ENCODE assay signal across 1 cellular context in genomic region chr2:229779650-229780049, GRCh38.
TF ChIP-seq lines count a peak whose summit lies in the region.

No MANE protein-coding gene starts in this region.

TF ChIP-seq in IMR-90, 13 proteins besides CTCF, POLR2A, EP300 and RAD21 (continued from another document):
- TF ChIP-seq RFX5 (IDR thresholded peaks at IDR 0.05; ENCODE audit: low read depth, low read length) (no peak), MAFK (IDR thresholded peaks at IDR 0.05; ENCODE audit: low read depth, low read length) (no peak)
